Comparison of ENCODE assay signal across 1 cellular context in the genomic region with DNA sequence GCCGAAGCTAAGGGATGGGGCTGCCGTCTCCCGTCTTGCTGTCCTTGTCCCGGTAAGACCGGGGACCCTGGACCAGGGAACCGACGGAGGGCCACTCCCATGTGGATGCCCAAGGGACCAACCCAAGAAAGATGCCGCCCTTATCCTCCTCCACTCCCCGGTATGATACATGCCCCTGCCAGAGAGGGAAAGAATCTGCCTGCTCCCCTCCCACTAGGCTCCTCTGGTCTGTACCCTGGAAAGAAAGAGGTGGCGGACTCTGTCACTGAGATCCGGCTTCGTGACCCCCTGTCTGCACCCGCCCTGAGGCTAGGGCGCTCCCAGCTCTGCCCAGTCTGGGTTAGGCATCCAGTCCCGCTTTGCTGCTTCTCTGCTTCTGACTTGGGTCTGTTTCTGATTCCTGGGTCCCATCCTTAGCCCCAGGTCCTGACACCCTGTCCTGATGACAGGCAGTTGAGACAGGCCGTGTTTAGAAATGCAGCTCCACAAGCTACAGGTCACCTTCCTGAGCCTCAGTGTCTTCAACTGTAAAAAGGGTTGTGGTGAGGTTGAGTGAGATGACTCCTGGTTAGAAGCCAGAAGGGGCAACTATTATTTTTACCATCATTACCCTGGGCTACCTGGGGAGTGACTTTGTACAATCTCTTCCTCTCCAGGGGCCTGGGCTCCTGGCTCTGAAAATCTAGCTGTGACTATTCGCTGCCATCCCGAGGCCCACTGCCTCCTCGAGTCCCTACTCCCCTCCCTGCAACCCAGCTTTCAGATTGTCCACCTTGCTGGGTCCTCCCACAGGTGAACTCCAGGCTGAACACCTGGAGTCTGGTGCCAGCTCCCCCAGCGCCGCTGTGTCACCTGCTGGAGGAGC.
TF ChIP-seq lines count a peak whose summit lies in the region.

No MANE protein-coding gene starts in this region.

TF ChIP-seq in H1, 55 proteins besides CTCF, POLR2A, EP300 and RAD21 (continued from another document):
- TF ChIP-seq JUN (IDR thresholded peaks at IDR 0.05; ENCODE audit: low read depth, low read length) (no peak), BRCA1 (IDR thresholded peaks at IDR 0.05; ENCODE audit: low read depth, low read length) (no peak; the same call in 1 of the 2 replicates), SIN3A (conservative IDR thresholded peaks at IDR 0.05 in 1 of 2, IDR thresholded peaks at IDR 0.05 in 1 of 2; ENCODE audit: low read depth in 1 of 2, low read length in 2 of 2) (no peak), CEBPB (IDR thresholded peaks at IDR 0.05; ENCODE audit: low read depth, low read length) (no peak), SP2 (IDR thresholded peaks at IDR 0.05; ENCODE audit: low read length) (no peak), CHD2 (IDR thresholded peaks at IDR 0.05; ENCODE audit: low read length) (no peak), PHF8 (conservative IDR thresholded peaks at IDR 0.05; ENCODE audit: low read depth, low read length) (no peak), BACH1 (IDR thresholded peaks at IDR 0.05; ENCODE audit: low read length) (no peak), RBBP5 (IDR thresholded peaks at IDR 0.05; ENCODE audit: borderline replicate concordance, low read depth, low read length) (no peak), CTBP2 (IDR thresholded peaks at IDR 0.05; ENCODE audit: borderline replicate concordance, insufficient read depth, insufficient read length, low read length) (no peak), TCF12 (IDR thresholded peaks at IDR 0.05; ENCODE audit: low read depth, low read length) (no peak), NRF1 (IDR thresholded peaks at IDR 0.05; ENCODE audit: low read depth, low read length) (no peak), ZNF274 (IDR thresholded peaks at IDR 0.05; ENCODE audit: borderline replicate concordance, extremely low read depth, low read length) (no peak), JUND (IDR thresholded peaks at IDR 0.05; ENCODE audit: low read length) (no peak), KDM4A (IDR thresholded peaks at IDR 0.05; ENCODE audit: low read depth, low read length, severe bottlenecking) (no peak), CHD1 (IDR thresholded peaks at IDR 0.05; ENCODE audit: low read depth, low read length) (no peak)
- TF ChIP-seq, protein P1, sequence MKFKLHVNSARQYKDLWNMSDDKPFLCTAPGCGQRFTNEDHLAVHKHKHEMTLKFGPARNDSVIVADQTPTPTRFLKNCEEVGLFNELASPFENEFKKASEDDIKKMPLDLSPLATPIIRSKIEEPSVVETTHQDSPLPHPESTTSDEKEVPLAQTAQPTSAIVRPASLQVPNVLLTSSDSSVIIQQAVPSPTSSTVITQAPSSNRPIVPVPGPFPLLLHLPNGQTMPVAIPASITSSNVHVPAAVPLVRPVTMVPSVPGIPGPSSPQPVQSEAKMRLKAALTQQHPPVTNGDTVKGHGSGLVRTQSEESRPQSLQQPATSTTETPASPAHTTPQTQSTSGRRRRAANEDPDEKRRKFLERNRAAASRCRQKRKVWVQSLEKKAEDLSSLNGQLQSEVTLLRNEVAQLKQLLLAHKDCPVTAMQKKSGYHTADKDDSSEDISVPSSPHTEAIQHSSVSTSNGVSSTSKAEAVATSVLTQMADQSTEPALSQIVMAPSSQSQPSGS (IDR thresholded peaks at IDR 0.05; ENCODE audit: low read length): no peak
- TF ChIP-seq, protein P2, sequence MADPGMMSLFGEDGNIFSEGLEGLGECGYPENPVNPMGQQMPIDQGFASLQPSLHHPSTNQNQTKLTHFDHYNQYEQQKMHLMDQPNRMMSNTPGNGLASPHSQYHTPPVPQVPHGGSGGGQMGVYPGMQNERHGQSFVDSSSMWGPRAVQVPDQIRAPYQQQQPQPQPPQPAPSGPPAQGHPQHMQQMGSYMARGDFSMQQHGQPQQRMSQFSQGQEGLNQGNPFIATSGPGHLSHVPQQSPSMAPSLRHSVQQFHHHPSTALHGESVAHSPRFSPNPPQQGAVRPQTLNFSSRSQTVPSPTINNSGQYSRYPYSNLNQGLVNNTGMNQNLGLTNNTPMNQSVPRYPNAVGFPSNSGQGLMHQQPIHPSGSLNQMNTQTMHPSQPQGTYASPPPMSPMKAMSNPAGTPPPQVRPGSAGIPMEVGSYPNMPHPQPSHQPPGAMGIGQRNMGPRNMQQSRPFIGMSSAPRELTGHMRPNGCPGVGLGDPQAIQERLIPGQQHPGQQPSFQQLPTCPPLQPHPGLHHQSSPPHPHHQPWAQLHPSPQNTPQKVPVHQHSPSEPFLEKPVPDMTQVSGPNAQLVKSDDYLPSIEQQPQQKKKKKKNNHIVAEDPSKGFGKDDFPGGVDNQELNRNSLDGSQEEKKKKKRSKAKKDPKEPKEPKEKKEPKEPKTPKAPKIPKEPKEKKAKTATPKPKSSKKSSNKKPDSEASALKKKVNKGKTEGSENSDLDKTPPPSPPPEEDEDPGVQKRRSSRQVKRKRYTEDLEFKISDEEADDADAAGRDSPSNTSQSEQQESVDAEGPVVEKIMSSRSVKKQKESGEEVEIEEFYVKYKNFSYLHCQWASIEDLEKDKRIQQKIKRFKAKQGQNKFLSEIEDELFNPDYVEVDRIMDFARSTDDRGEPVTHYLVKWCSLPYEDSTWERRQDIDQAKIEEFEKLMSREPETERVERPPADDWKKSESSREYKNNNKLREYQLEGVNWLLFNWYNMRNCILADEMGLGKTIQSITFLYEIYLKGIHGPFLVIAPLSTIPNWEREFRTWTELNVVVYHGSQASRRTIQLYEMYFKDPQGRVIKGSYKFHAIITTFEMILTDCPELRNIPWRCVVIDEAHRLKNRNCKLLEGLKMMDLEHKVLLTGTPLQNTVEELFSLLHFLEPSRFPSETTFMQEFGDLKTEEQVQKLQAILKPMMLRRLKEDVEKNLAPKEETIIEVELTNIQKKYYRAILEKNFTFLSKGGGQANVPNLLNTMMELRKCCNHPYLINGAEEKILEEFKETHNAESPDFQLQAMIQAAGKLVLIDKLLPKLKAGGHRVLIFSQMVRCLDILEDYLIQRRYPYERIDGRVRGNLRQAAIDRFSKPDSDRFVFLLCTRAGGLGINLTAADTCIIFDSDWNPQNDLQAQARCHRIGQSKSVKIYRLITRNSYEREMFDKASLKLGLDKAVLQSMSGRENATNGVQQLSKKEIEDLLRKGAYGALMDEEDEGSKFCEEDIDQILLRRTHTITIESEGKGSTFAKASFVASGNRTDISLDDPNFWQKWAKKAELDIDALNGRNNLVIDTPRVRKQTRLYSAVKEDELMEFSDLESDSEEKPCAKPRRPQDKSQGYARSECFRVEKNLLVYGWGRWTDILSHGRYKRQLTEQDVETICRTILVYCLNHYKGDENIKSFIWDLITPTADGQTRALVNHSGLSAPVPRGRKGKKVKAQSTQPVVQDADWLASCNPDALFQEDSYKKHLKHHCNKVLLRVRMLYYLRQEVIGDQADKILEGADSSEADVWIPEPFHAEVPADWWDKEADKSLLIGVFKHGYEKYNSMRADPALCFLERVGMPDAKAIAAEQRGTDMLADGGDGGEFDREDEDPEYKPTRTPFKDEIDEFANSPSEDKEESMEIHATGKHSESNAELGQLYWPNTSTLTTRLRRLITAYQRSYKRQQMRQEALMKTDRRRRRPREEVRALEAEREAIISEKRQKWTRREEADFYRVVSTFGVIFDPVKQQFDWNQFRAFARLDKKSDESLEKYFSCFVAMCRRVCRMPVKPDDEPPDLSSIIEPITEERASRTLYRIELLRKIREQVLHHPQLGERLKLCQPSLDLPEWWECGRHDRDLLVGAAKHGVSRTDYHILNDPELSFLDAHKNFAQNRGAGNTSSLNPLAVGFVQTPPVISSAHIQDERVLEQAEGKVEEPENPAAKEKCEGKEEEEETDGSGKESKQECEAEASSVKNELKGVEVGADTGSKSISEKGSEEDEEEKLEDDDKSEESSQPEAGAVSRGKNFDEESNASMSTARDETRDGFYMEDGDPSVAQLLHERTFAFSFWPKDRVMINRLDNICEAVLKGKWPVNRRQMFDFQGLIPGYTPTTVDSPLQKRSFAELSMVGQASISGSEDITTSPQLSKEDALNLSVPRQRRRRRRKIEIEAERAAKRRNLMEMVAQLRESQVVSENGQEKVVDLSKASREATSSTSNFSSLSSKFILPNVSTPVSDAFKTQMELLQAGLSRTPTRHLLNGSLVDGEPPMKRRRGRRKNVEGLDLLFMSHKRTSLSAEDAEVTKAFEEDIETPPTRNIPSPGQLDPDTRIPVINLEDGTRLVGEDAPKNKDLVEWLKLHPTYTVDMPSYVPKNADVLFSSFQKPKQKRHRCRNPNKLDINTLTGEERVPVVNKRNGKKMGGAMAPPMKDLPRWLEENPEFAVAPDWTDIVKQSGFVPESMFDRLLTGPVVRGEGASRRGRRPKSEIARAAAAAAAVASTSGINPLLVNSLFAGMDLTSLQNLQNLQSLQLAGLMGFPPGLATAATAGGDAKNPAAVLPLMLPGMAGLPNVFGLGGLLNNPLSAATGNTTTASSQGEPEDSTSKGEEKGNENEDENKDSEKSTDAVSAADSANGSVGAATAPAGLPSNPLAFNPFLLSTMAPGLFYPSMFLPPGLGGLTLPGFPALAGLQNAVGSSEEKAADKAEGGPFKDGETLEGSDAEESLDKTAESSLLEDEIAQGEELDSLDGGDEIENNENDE (IDR thresholded peaks at IDR 0.05; ENCODE audit: insufficient replicate concordance, low read length): no peak
- TF ChIP-seq, protein P3, sequence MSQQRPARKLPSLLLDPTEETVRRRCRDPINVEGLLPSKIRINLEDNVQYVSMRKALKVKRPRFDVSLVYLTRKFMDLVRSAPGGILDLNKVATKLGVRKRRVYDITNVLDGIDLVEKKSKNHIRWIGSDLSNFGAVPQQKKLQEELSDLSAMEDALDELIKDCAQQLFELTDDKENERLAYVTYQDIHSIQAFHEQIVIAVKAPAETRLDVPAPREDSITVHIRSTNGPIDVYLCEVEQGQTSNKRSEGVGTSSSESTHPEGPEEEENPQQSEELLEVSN (IDR thresholded peaks at IDR 0.05): no peak
